5 cellular contexts compared by ENCODE assay signal in the genomic region with DNA sequence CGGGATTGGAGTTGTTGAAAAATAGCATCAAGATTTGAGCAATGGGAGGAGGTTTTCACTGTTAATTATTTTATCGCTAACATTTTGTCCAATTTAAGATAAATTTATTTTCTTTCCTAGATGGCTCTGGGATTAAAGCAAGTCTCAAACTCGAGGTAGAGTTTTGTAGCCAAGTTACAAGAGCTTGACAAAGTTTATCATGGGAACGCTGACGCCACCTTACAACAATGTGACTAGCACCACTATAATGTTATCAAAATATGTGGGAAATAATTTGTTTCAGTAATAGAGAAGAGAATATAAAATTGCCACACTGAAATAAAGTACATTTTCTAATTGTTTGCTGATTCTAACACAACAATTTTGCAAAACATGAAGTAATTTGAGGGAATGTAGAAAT.
"Had no signal": no experiment of that assay in that cellular context is flagged by ENCODE, and none has a peak within 500 bp of the region (broad histone marks: within the 10 kb centered on the region; RNA-seq: fewer than 3 reads in every experiment).

No MANE protein-coding gene starts in this region.

- H3K4me2 ChIP-seq: GM23338 had no signal

- H3K27ac ChIP-seq: HL-60 had no signal

- DNase-seq: H9, HCEC 1CT had no signal

- ATAC-seq: GM23338, HepG2 had no signal

- H3K4me3 ChIP-seq: GM23338 had no signal
